In the genomic region with DNA sequence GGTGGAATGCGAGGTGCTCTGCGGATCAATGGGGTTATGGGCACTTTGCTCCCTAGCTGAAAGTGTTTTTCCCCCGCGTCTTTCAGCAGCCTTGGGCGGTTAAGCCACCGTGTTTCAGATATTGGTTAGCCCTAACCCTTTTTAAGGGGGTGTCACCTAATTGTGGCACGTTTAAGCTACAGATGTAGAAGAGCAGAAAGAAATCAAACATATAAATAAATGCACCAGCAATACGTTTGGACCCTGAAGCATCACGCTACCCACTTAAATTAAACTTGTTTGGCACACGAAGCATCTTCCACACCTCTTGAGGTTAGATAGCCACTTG, we compare ENCODE assay signal across 8 cellular contexts. TPM values are rescaled to one million over a fixed set of nuclear protein-coding genes. Genes with fewer than 3 reads are reported as not detected.
DNase-seq lines count a peak whose midpoint lies in the region; ATAC-seq, FAIRE-seq and TF ChIP-seq lines count a peak whose summit lies in the region.

No MANE protein-coding gene starts in this region.

- peak overlapping the region; percentile 77 for H3K4me2 ChIP-seq in A549

- DNase-seq in A549 (ENCODE audit: low read depth in 1 of 2, low spot score in 1 of 2), result no peak
- no peak for DNase-seq in WERI-Rb-1
- DNase-seq in right cardiac atrium, result no peak
- peak; percentile 44 for DNase-seq in small intestine
- DNase-seq in NCI-H1092 (lab: John Stamatoyannopoulos, UW), result no peak

- TF ChIP-seq CTCF in A549 (IDR thresholded peaks at IDR 0.05) (no peak), WERI-Rb-1 (IDR thresholded peaks at IDR 0.05; ENCODE audit: low read depth, low read length) (no peak)

- no peak for TF ChIP-seq POLR2A in A549 (IDR thresholded peaks at IDR 0.05; ENCODE audit: low read length)

- ATAC-seq in A549 (peak; percentile 42 to 65; a peak in 3 of 6 replicates), GM21515 (IDR thresholded peaks at IDR 0.05; ENCODE audit: unreplicated experiment) (peak; percentile 30), right cardiac atrium (no peak), HG03571 (IDR thresholded peaks at IDR 0.05; ENCODE audit: unreplicated experiment) (no peak), HG02678 (IDR thresholded peaks at IDR 0.05; ENCODE audit: unreplicated experiment) (no peak)

- WGBS in A549 (ENCODE audit: missing lambda C conversion rate), result 4% methylated on average over 10 of the region's 10 CpGs
- WGBS in right cardiac atrium, result 2% methylated on average over 10 of the region's 10 CpGs
- WGBS in small intestine, 3 donors, result 1 to 4% (median 2%) methylated on average over 10 of the region's 10 CpGs

- TF ChIP-seq EP300 in A549 (IDR thresholded peaks at IDR 0.05), result no peak

- no peak for TF ChIP-seq RAD21 in A549 (conservative IDR thresholded peaks at IDR 0.05 in 1 of 2, IDR thresholded peaks at IDR 0.05 in 1 of 2)

- H3K27me3 ChIP-seq in WERI-Rb-1 (ENCODE audit: insufficient read depth, low read depth, severe bottlenecking) (no peaks in the 10 kb centered on the region), right cardiac atrium (ENCODE audit: control insufficient read depth, insufficient read depth) (no peaks in the 10 kb centered on the region), small intestine (ENCODE audit: control insufficient read depth in 2 of 2, insufficient read depth in 2 of 2, low read length in 2 of 2) (no peaks in the 10 kb centered on the region)

- POLR2A ChIA-PET in A549 (lab: Yijun Ruan, JAX), result interaction anchor here (1.2 to 1.8 kb wide), 2 partner anchors 25 to 518 kb away, joined by 3 to 6 read pairs; a partner anchor contains a TSS

- intact Hi-C loops in right cardiac atrium (cut with DNase I), result loop anchor here in 2 of 4 donors (5.0 to 10.0 kb wide), 4 partner anchors 137 to 519 kb away; no protein-coding TSS in a partner anchor

- H3K4me3 ChIP-seq in A549 (peak overlapping the region; percentile 77), WERI-Rb-1 (ENCODE audit: low read depth, low read length) (peak overlapping the region; percentile 71), right cardiac atrium (ENCODE audit: low read length) (peak overlapping the region; percentile 75), small intestine (ENCODE audit: low read depth in 1 of 2, low read length in 2 of 2) (peak overlapping the region; percentile 61 to 93)

- CTCF ChIA-PET in A549 (lab: Yijun Ruan, JAX), result interaction anchor here (0.8 to 2.3 kb wide), 8 partner anchors 9 to 527 kb away, joined by 3 to 16 read pairs (median 4); no protein-coding TSS in a partner anchor

- peaks cover 23% of the 10 kb centered on the region for H3K36me3 ChIP-seq in WERI-Rb-1
- H3K36me3 ChIP-seq in small intestine (ENCODE audit: control insufficient read depth in 2 of 2, insufficient read depth in 2 of 2, low read length in 2 of 2), result peaks cover 0 to 3% of the 10 kb centered on the region in 2 donors

- no peak for FAIRE-seq in A549 (lab: Jason Lieb, UNC)
- FAIRE-seq in small intestine (lab: Jason Lieb, UNC), result no peak

- H3K9me3 ChIP-seq in A549 (no peaks in the 10 kb centered on the region), WERI-Rb-1 (ENCODE audit: severe bottlenecking) (no peaks in the 10 kb centered on the region), right cardiac atrium (ENCODE audit: control insufficient read depth, low read length) (no peaks in the 10 kb centered on the region), small intestine (ENCODE audit: control insufficient read depth, low read depth) (no peaks in the 10 kb centered on the region)

- peak overlapping the region; percentile 89 to 94 for H3K27ac ChIP-seq in A549
- no peak overlapping the region; the same call in 1 of the 2 replicates for H3K27ac ChIP-seq in WERI-Rb-1
- H3K27ac ChIP-seq in right cardiac atrium (ENCODE audit: low read length), result peak overlapping the region; percentile 91
- peak overlapping the region; percentile 95 to 99 for H3K27ac ChIP-seq in small intestine (ENCODE audit: low read depth in 1 of 2, low read length in 1 of 2)

- H3K4me1 ChIP-seq in A549 (peaks cover 13% of the 10 kb centered on the region; the same call in 2 of the 3 replicates), right cardiac atrium (ENCODE audit: control insufficient read depth, insufficient read depth, low read length) (no peaks in the 10 kb centered on the region), small intestine (ENCODE audit: control insufficient read depth in 2 of 2, insufficient read depth in 1 of 2, low read depth in 1 of 2, low read length in 1 of 2) (peaks cover 2 to 3% of the 10 kb centered on the region in 2 donors)

TF ChIP-seq in A549, 52 proteins besides CTCF, POLR2A, EP300 and RAD21:
- TF ChIP-seq EHF (CRISPR knock-in tag; IDR thresholded peaks at IDR 0.05) (no peak), HDAC2 (IDR thresholded peaks at IDR 0.05) (no peak), NFE2L2 (conservative IDR thresholded peaks at IDR 0.05; ENCODE audit: low read length) (no peak), CBX2 (IDR thresholded peaks at IDR 0.05; ENCODE audit: borderline replicate concordance, low read depth) (no peak), SMC3 (IDR thresholded peaks at IDR 0.05) (no peak), RARB (CRISPR knock-in tag; IDR thresholded peaks at IDR 0.05) (no peak), CHD2 (IDR thresholded peaks at IDR 0.05; ENCODE audit: low read length, partially characterized antibody) (no peak), ZFP36 (IDR thresholded peaks at IDR 0.05; ENCODE audit: borderline replicate concordance, partially characterized antibody) (no peak), JUNB (IDR thresholded peaks at IDR 0.05) (no peak), POLR2AphosphoS2 (conservative IDR thresholded peaks at IDR 0.05; ENCODE audit: low read length) (no peak)
- TF ChIP-seq, protein P1, sequence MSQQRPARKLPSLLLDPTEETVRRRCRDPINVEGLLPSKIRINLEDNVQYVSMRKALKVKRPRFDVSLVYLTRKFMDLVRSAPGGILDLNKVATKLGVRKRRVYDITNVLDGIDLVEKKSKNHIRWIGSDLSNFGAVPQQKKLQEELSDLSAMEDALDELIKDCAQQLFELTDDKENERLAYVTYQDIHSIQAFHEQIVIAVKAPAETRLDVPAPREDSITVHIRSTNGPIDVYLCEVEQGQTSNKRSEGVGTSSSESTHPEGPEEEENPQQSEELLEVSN (IDR thresholded peaks at IDR 0.05; ENCODE audit: borderline replicate concordance, low read depth), result no peak
- TF ChIP-seq, protein P2, sequence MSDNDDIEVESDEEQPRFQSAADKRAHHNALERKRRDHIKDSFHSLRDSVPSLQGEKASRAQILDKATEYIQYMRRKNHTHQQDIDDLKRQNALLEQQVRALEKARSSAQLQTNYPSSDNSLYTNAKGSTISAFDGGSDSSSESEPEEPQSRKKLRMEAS (IDR thresholded peaks at IDR 0.05), result no peak
- TF ChIP-seq, protein P3, sequence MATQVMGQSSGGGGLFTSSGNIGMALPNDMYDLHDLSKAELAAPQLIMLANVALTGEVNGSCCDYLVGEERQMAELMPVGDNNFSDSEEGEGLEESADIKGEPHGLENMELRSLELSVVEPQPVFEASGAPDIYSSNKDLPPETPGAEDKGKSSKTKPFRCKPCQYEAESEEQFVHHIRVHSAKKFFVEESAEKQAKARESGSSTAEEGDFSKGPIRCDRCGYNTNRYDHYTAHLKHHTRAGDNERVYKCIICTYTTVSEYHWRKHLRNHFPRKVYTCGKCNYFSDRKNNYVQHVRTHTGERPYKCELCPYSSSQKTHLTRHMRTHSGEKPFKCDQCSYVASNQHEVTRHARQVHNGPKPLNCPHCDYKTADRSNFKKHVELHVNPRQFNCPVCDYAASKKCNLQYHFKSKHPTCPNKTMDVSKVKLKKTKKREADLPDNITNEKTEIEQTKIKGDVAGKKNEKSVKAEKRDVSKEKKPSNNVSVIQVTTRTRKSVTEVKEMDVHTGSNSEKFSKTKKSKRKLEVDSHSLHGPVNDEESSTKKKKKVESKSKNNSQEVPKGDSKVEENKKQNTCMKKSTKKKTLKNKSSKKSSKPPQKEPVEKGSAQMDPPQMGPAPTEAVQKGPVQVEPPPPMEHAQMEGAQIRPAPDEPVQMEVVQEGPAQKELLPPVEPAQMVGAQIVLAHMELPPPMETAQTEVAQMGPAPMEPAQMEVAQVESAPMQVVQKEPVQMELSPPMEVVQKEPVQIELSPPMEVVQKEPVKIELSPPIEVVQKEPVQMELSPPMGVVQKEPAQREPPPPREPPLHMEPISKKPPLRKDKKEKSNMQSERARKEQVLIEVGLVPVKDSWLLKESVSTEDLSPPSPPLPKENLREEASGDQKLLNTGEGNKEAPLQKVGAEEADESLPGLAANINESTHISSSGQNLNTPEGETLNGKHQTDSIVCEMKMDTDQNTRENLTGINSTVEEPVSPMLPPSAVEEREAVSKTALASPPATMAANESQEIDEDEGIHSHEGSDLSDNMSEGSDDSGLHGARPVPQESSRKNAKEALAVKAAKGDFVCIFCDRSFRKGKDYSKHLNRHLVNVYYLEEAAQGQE (IDR thresholded peaks at IDR 0.05), result no peak
- TF ChIP-seq, protein P4, sequence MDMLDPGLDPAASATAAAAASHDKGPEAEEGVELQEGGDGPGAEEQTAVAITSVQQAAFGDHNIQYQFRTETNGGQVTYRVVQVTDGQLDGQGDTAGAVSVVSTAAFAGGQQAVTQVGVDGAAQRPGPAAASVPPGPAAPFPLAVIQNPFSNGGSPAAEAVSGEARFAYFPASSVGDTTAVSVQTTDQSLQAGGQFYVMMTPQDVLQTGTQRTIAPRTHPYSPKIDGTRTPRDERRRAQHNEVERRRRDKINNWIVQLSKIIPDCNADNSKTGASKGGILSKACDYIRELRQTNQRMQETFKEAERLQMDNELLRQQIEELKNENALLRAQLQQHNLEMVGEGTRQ (IDR thresholded peaks at IDR 0.05), result no peak

RNA-seq across cellular contexts. Expression of a gene that starts 0.7 kb away (rescaled TPM):
- polyA plus RNA-seq in A549 (2011; rRNA removed), result 16.5 and 19.0 TPM in 2 replicates
- polyA plus RNA-seq in A549 (2012; cell fraction: cytosol; rRNA removed), result 3.0 and 3.8 TPM in 2 replicates
- 4.7 and 7.1 TPM in 2 replicates for polyA plus RNA-seq in A549 (2012; cell fraction: nucleus; rRNA removed)
- 15.6 to 17.2 TPM (median 16.4 TPM) in 3 replicates for polyA plus RNA-seq in A549 (2017; fragmentation: RNase III; extraction: RNeasy Plus Mini Kit Qiagen cat#74134 plus additional on column Dnase treatment)
- polyA minus RNA-seq in A549 (2011; rRNA and poly(A)+ RNA removed), result 11.0 and 14.8 TPM in 2 replicates
- total RNA-seq in right cardiac atrium, result 10 to 100 TPM; 12.3 to 21.1 (median 18.5) TPM
- polyA plus RNA-seq in right cardiac atrium, result 6.4 TPM
- 10 to 100 TPM in 1 of 3 donors, 1 to 10 TPM in 2; 8.1 to 10.7 (median 8.4) TPM for polyA plus RNA-seq in small intestine

RNA-seq across cellular contexts. Expression of a gene that starts 26.0 kb away (rescaled TPM):
- 0.09 and 0.22 TPM in 2 replicates for polyA plus RNA-seq in A549 (2011; rRNA removed)
- polyA plus RNA-seq in A549 (2012; cell fraction: cytosol; rRNA removed), result 0.05 and 0.06 TPM in 2 replicates
- polyA plus RNA-seq in A549 (2012; cell fraction: nucleus; rRNA removed), result 0.04 and 0.05 TPM in 2 replicates
- 0.10 to 0.31 TPM (median 0.20 TPM) in 3 replicates for polyA plus RNA-seq in A549 (2017; fragmentation: RNase III; extraction: RNeasy Plus Mini Kit Qiagen cat#74134 plus additional on column Dnase treatment)
- 0.34 and 1.7 TPM in 2 replicates for polyA minus RNA-seq in A549 (2011; rRNA and poly(A)+ RNA removed)
- total RNA-seq in right cardiac atrium, result 10 to 100 TPM; 21.6 to 33.6 (median 27.8) TPM
- 6.9 TPM for polyA plus RNA-seq in right cardiac atrium
- 1 to 10 TPM in 1 of 3 donors, under 1 TPM in 2; 0.45 to 2.5 (median 0.81) TPM for polyA plus RNA-seq in small intestine

Comparison
In these comparisons a context has a peak if more than half of its experiments do, and no peak if none do; other contexts are left out.
1. ATAC-seq: peak in A549 (2 of 2) and GM21515 (single experiment); none in right cardiac atrium (0 of 2), HG03571 (single experiment) and HG02678 (single experiment).
2. Peak in every context shown above with its lines, with median percentiles within 50 percentile points of each other: H3K4me3 ChIP-seq.